ENCODE assay signal across 8 cellular contexts in genomic region chr2:174683392-174683759, GRCh38.
DNase-seq lines count a peak whose midpoint lies in the region; ATAC-seq and TF ChIP-seq lines count a peak whose summit lies in the region.

No MANE protein-coding gene starts in this region.

- peak overlapping the region; percentile 78 for H3K4me3 ChIP-seq in HUES64 (ENCODE audit: low read length)
- H3K4me3 ChIP-seq in parathyroid adenoma (ENCODE audit: low read depth, low read length) = peak overlapping the region; percentile 41

- H2AFZ ChIP-seq in parathyroid adenoma = peak overlapping the region; percentile 90

- H3K36me3 ChIP-seq in HUES64 (ENCODE audit: insufficient read depth, low read length) (no peaks in the 10 kb centered on the region), parathyroid adenoma (ENCODE audit: control insufficient read depth, insufficient read depth, low read length) (no peaks in the 10 kb centered on the region)

- peak overlapping the region; percentile 55 for H3K4me2 ChIP-seq in parathyroid adenoma (ENCODE audit: low read length)

- no peaks in the 10 kb centered on the region for H3K9me3 ChIP-seq in HUES64 (ENCODE audit: insufficient read depth, low read depth, low read length)
- no peaks in the 10 kb centered on the region for H3K9me3 ChIP-seq in parathyroid adenoma (ENCODE audit: control insufficient read depth, low read length)

- no peak overlapping the region for H3K27ac ChIP-seq in HUES64 (ENCODE audit: low read depth, low read length)
- H3K27ac ChIP-seq in parathyroid adenoma = peak overlapping the region; percentile 69

- peak overlapping the region; percentile 73; the same call in 1 of the 2 replicates for H3K9ac ChIP-seq in HUES64 (ENCODE audit: low read depth, low read length)
- H3K9ac ChIP-seq in parathyroid adenoma = peak overlapping the region; percentile 16

- peaks cover 22% of the 10 kb centered on the region for H3K79me2 ChIP-seq in parathyroid adenoma

- H3K27me3 ChIP-seq in HUES64 (ENCODE audit: insufficient read depth, low read length) (peaks cover 54% of the 10 kb centered on the region), parathyroid adenoma (ENCODE audit: control insufficient read depth, insufficient read depth, low read length) (no peaks in the 10 kb centered on the region)

- DNase-seq in NCI-H748 (lab: John Stamatoyannopoulos, UW; ENCODE audit: unreplicated experiment) (peak; percentile 46), NCI-H748 treated with DMSO at 0.1 percent for 48 hours (lab: John Stamatoyannopoulos, UW) (no peak), germinal center (ENCODE audit: low spot score) (peak; percentile 55), RPMI8226 (no peak)
- peak; percentile 13 for DNase-seq in activated CD4-positive, alpha-beta T cell treated with anti-CD3 and anti-CD28 coated beads, Interleukin-2, amount 50 U/mL, for 1 hour

- ATAC-seq in HG03280 (IDR thresholded peaks at IDR 0.05; ENCODE audit: unreplicated experiment) = no peak

- H3K4me1 ChIP-seq in HUES64 (ENCODE audit: insufficient read depth, low read length) (peaks cover 12% of the 10 kb centered on the region), parathyroid adenoma (peaks cover 30% of the 10 kb centered on the region)

- WGBS in HUES64 = 2% methylated on average over 10 of the region's 10 CpGs

- TF ChIP-seq CTCF in parathyroid adenoma (IDR thresholded peaks at IDR 0.05) = peak; percentile 16

Comparison
In these comparisons a context has a peak if more than half of its experiments do, and no peak if none do; other contexts are left out.
1. DNase-seq: peak in NCI-H748 (single experiment), activated CD4-positive, alpha-beta T cell treated with anti-CD3 and anti-CD28 coated beads, Interleukin-2, amount 50 U/mL, for 1 hour (single experiment) and germinal center (single experiment); none in NCI-H748 treated with DMSO at 0.1 percent for 48 hours (single experiment) and RPMI8226 (single experiment).